ENCODE assay signal across 9 cellular contexts in genomic region chr12:57340104-57340503, GRCh38.
DNase-seq lines count a peak whose midpoint lies in the region; ATAC-seq, FAIRE-seq and TF ChIP-seq lines count a peak whose summit lies in the region.
"Had no signal": no experiment of that assay in that cellular context is flagged by ENCODE, and none has a peak within 500 bp of the region (broad histone marks: within the 10 kb centered on the region; RNA-seq: fewer than 3 reads in every experiment).

No MANE protein-coding gene starts in this region.

- TF ChIP-seq EP300 in suprapubic skin (IDR thresholded peaks at IDR 0.05) = no peak

- H3K27me3 ChIP-seq in pancreas = no peaks in the 10 kb centered on the region
- H3K27me3 ChIP-seq in suprapubic skin = no peaks in the 10 kb centered on the region

- no peak for FAIRE-seq in pancreas (lab: Jason Lieb, UNC)

- intact Hi-C loops in pancreas (cut with DNase I) = no loop called here

- no peak overlapping the region for H3K4me3 ChIP-seq in pancreas
- no peak overlapping the region for H3K4me3 ChIP-seq in suprapubic skin

- DNase-seq in Daoy (ENCODE audit: low read depth) = peak; percentile 40
- peak; percentile 21 for DNase-seq in RPMI7951 (ENCODE audit: low read depth)
- peak; percentile 12 for DNase-seq in glomerular endothelial cell (ENCODE audit: extremely low read depth, low read depth, low spot score)
- DNase-seq in pancreas = peak in 2 of 6 donors; percentile 19 to 61
- DNase-seq in suprapubic skin (ENCODE audit: low spot score in 2 of 2) = no peak
- DNase-seq in activated gamma-delta T cell (lab: John Stamatoyannopoulos, UW) = no peak
- DNase-seq in NCI-H1105 (lab: John Stamatoyannopoulos, UW) = no peak
- DNase-seq: natural killer cell had no signal

- no peak for TF ChIP-seq CTCF in pancreas (IDR thresholded peaks at IDR 0.05)
- TF ChIP-seq CTCF in suprapubic skin (IDR thresholded peaks at IDR 0.05) = no peak

- peak in 3 of 4 donors; percentile 69 to 92 (median 84) for ATAC-seq in pancreas
- no peak for ATAC-seq in GM18519 (IDR thresholded peaks at IDR 0.05; ENCODE audit: low FRiP score, unreplicated experiment)
- ATAC-seq: natural killer cell had no signal

- H3K4me1 ChIP-seq in pancreas (peaks cover 0 to 6% (median 0%) of the 10 kb centered on the region in 3 donors), suprapubic skin (peaks cover 8% of the 10 kb centered on the region)

- no peaks in the 10 kb centered on the region for H3K36me3 ChIP-seq in pancreas
- H3K36me3 ChIP-seq in suprapubic skin = peaks cover 3% of the 10 kb centered on the region

- WGBS in pancreas, 2 donors = 20% methylated on average over 3 of the region's 3 CpGs
- 27% methylated on average over 3 of the region's 3 CpGs for WGBS in suprapubic skin

- H3K9me3 ChIP-seq in pancreas = no peaks in the 10 kb centered on the region
- H3K9me3 ChIP-seq in suprapubic skin = no peaks in the 10 kb centered on the region

- H3K27ac ChIP-seq in pancreas = peak overlapping the region in 2 of 4 donors; percentile 13 to 26
- no peak overlapping the region for H3K27ac ChIP-seq in suprapubic skin

- TF ChIP-seq POLR2A in suprapubic skin (IDR thresholded peaks at IDR 0.05) = no peak

Comparison
In these comparisons a context has a peak if more than half of its experiments do, and no peak if none do; other contexts are left out.
1. DNase-seq: peak in Daoy (single experiment), RPMI7951 (single experiment) and glomerular endothelial cell (single experiment); none in suprapubic skin (0 of 2), activated gamma-delta T cell (single experiment) and NCI-H1105 (single experiment).